24 cellular contexts compared by ENCODE assay signal in genomic region chr5:36611520-36612274, GRCh38. TPM values are rescaled to one million over a fixed set of nuclear protein-coding genes. Genes with fewer than 3 reads are reported as not detected.
DNase-seq lines count a peak whose midpoint lies in the region; ATAC-seq, FAIRE-seq and TF ChIP-seq lines count a peak whose summit lies in the region.
"Had no signal": no experiment of that assay in that cellular context is flagged by ENCODE, and none has a peak within 500 bp of the region (broad histone marks: within the 10 kb centered on the region; RNA-seq: fewer than 3 reads in every experiment).

No MANE protein-coding gene starts in this region.

- FAIRE-seq in urothelium cell line (lab: Jason Lieb, UNC), result peak; percentile 68

- H3K27me3 ChIP-seq in foreskin keratinocyte, result no peaks in the 10 kb centered on the region
- H3K27me3 ChIP-seq: testis had no signal

- ATAC-seq in HG03442 (IDR thresholded peaks at IDR 0.05; ENCODE audit: unreplicated experiment), result no peak
- ATAC-seq in GM19324 (IDR thresholded peaks at IDR 0.05; ENCODE audit: low FRiP score, unreplicated experiment), result no peak
- ATAC-seq in foreskin keratinocyte, result no peak
- ATAC-seq: activated CD8-positive, alpha-beta T cell treated with anti-CD3 and anti-CD28 coated beads, Interleukin-2, amount 10 ng/mL, durations not matched to agents 7 days and 5 days; activated T-cell treated with anti-CD3 and anti-CD28 coated beads, Interleukin-2, amount 50 U/mL, for 72 hours; left lobe of liver; mucosa of descending colon had no signal

- no peak overlapping the region for H3K27ac ChIP-seq in foreskin keratinocyte
- H3K27ac ChIP-seq: epithelial cell of prostate, testis had no signal

- H3K4me1 ChIP-seq in foreskin keratinocyte, result peaks cover 9% of the 10 kb centered on the region
- H3K4me1 ChIP-seq: testis had no signal

- TF ChIP-seq CTCF in foreskin keratinocyte (conservative IDR thresholded peaks at IDR 0.05), result no peak

- DNase-seq in RPMI7951 (ENCODE audit: low read depth) (peak; percentile 53), globus pallidus (ENCODE audit: low spot score) (peak; percentile 69), myocyte (ENCODE audit: low read depth) (peak; percentile 36), urothelium cell line (ENCODE audit: low spot score) (no peak), foreskin keratinocyte (no peak)
- DNase-seq: activated B cell treated with CpG ODN at 0.5 μM for 24 hours; activated CD8-positive, alpha-beta T cell treated with anti-CD3 and anti-CD28 coated beads, Interleukin-2, amount 10 ng/mL, durations not matched to agents 7 days and 5 days; activated naive CD8-positive, alpha-beta T cell treated with anti-CD3 and anti-CD28 coated beads for 36 hours; activated T-cell treated with anti-CD3 and anti-CD28 coated beads, Interleukin-2, amount 50 U/mL, for 72 hours; DND-41; foreskin melanocyte; mucosa of descending colon; NCI-H1417 treated with DMSO at 0.1 percent for 48 hours; NCI-H2171; NCI-H526 treated with DMSO at 0.1 percent for 48 hours; retina; testis had no signal

RNA-seq across cellular contexts. Expression of gene SLC1A3, which starts 5.3 kb away (rescaled TPM):
- 48.9 and 58.8 TPM in 2 replicates for total RNA-seq in RPMI7951 (2014; rRNA removed; shearing (Covaris generic))
- total RNA-seq in myocyte, result 11.9 and 25.3 TPM in 2 replicates
- 3.1 TPM for polyA plus RNA-seq in myocyte (2012)
- total RNA-seq in foreskin keratinocyte, result 18.2 and 22.5 TPM in 2 replicates
- polyA plus RNA-seq in foreskin keratinocyte, result 5.3 and 8.7 TPM in 2 replicates
- total RNA-seq: activated CD8-positive, alpha-beta T cell treated with anti-CD3 and anti-CD28 coated beads, Interleukin-2, amount 10 ng/mL, durations not matched to agents 7 days and 5 days; dermis microvascular lymphatic vessel endothelial cell; HT-29; T-helper 2 cell treated with Interferon-gamma antibody and Interleukin-4, amounts not matched to agents 100 ng/mL and 5 ng/mL, for 36 hours had no signal

Comparison
In these comparisons a context has a peak if more than half of its experiments do, and no peak if none do; other contexts are left out.
1. DNase-seq: peak in RPMI7951 (single experiment), globus pallidus (single experiment) and myocyte (single experiment); none in urothelium cell line (single experiment) and foreskin keratinocyte (0 of 2).